20 cellular contexts compared by ENCODE assay signal in genomic region chr14:23697689-23698088, GRCh38.
"Had no signal": no experiment of that assay in that cellular context is flagged by ENCODE, and none has a peak within 500 bp of the region (broad histone marks: within the 10 kb centered on the region; RNA-seq: fewer than 3 reads in every experiment).

No MANE protein-coding gene starts in this region.

- DNase-seq: activated B cell treated with CpG ODN at 0.5 μM for 24 hours; activated CD4-positive, alpha-beta T cell treated with anti-CD3 and anti-CD28 coated beads for 4 hours; activated CD4-positive, alpha-beta T cell treated with anti-CD3 and anti-CD28 coated beads, Interleukin-2, amount 50 U/mL, for 48 hours; activated naive CD4-positive, alpha-beta T cell treated with Interleukin-2 at 50 U/mL for 16 hours; activated naive CD8-positive, alpha-beta T cell treated with anti-CD3 and anti-CD28 coated beads for 36 hours; activated T-cell treated with anti-CD3 and anti-CD28 coated beads, Interleukin-2, amount 50 U/mL, for 48 hours; central memory CD4-positive, alpha-beta T cell; effector memory CD8-positive, alpha-beta T cell; foreskin melanocyte; glutamatergic neuron; hippocampal formation; left ventricle myocardium inferior; mammary epithelial cell; natural killer cell; right cardiac atrium; stimulated activated CD4-positive, alpha-beta T cell treated with anti-CD3 and anti-CD28 coated beads, Interleukin-4, amount 100 ng/mL, for 4 hours; stimulated activated naive CD8-positive, alpha-beta T cell treated with anti-CD3 and anti-CD28 coated beads, Interleukin-15, Interleukin-2, amounts not matched to agents 100 U/mL and 50 U/mL, for 24 hours; T-helper 2 cell; upper lobe of left lung had no signal

- ATAC-seq: effector memory CD8-positive, alpha-beta T cell; esophagus mucosa; natural killer cell; right cardiac atrium; stimulated activated naive CD8-positive, alpha-beta T cell treated with anti-CD3 and anti-CD28 coated beads, Interleukin-15, Interleukin-2, amounts not matched to agents 100 U/mL and 50 U/mL, for 24 hours had no signal
